8 cellular contexts compared by ENCODE assay signal in genomic region chr3:48467110-48467454, GRCh38. TPM values are rescaled to one million over a fixed set of nuclear protein-coding genes. Genes with fewer than 3 reads are reported as not detected.
DNase-seq lines count a peak whose midpoint lies in the region; ATAC-seq and TF ChIP-seq lines count a peak whose summit lies in the region.

No MANE protein-coding gene starts in this region.

- no peaks in the 10 kb centered on the region for H3K27me3 ChIP-seq in SJCRH30
- no peaks in the 10 kb centered on the region for H3K27me3 ChIP-seq in fibroblast of lung (ENCODE audit: control insufficient read depth, insufficient read depth, low read length)

- peaks cover 55% of the 10 kb centered on the region for H3K79me2 ChIP-seq in fibroblast of lung (ENCODE audit: control insufficient read depth, insufficient read depth, low read length)

- no peaks in the 10 kb centered on the region for H4K20me1 ChIP-seq in fibroblast of lung (ENCODE audit: control insufficient read depth, extremely low read depth, insufficient read depth, low read length)

- DNase-seq in GM12865 (ENCODE audit: low read depth): peak; percentile 37
- DNase-seq in SJCRH30: no peak
- DNase-seq in fibroblast of lung (ENCODE audit: low read depth in 2 of 2): no peak
- DNase-seq in skeletal muscle cell (ENCODE audit: low read depth): no peak
- no peak for DNase-seq in SW 1271 (lab: John Stamatoyannopoulos, UW)
- no peak for DNase-seq in H4 (ENCODE audit: low spot score)
- DNase-seq in DMS53 (lab: John Stamatoyannopoulos, UW): no peak

- H3K9me3 ChIP-seq in SJCRH30 (replicated peaks) (no peaks in the 10 kb centered on the region), fibroblast of lung (ENCODE audit: control insufficient read depth, insufficient read depth, low read depth, low read length) (no peaks in the 10 kb centered on the region)

- peak overlapping the region; percentile 85 for H3K4me3 ChIP-seq in GM12865 (ENCODE audit: low read depth, low read length)
- peak overlapping the region; percentile 59 for H3K4me3 ChIP-seq in SJCRH30
- peak overlapping the region in 3 of 4 experiments; percentile 50 to 66 (median 66) for H3K4me3 ChIP-seq in fibroblast of lung (replicated peaks in 1 of 4; ENCODE audit: control extremely low read depth in 1 of 4, insufficient read depth in 1 of 4, low read depth in 3 of 4, low read length in 4 of 4)
- peak overlapping the region; percentile 53 for H3K4me3 ChIP-seq in skeletal muscle cell (ENCODE audit: low read depth, low read length)

- no peak overlapping the region for H2AFZ ChIP-seq in fibroblast of lung (ENCODE audit: low read length)

- ATAC-seq in HG03139 (IDR thresholded peaks at IDR 0.05; ENCODE audit: unreplicated experiment): no peak

- H3K27ac ChIP-seq in SJCRH30 (peak overlapping the region; percentile 95; the same call in 1 of the 2 replicates), fibroblast of lung (ENCODE audit: insufficient read depth, low read length) (peak overlapping the region; percentile 100)

- peaks cover 18% of the 10 kb centered on the region for H3K4me1 ChIP-seq in SJCRH30
- H3K4me1 ChIP-seq in fibroblast of lung (ENCODE audit: control insufficient read depth, extremely low read depth, insufficient read depth, low read length): peaks cover 27% of the 10 kb centered on the region

- H3K36me3 ChIP-seq in SJCRH30 (no peaks in the 10 kb centered on the region), fibroblast of lung (ENCODE audit: control insufficient read depth, insufficient read depth, low read length) (peaks cover 34% of the 10 kb centered on the region)

- peak overlapping the region; percentile 97 for H3K9ac ChIP-seq in fibroblast of lung (ENCODE audit: insufficient read depth, low read length)

- H3K4me2 ChIP-seq in fibroblast of lung (ENCODE audit: extremely low read depth, insufficient read depth, low read length): peak overlapping the region; percentile 91

- no peak for TF ChIP-seq CTCF in GM12865 (IDR thresholded peaks at IDR 0.05; ENCODE audit: insufficient read depth, low read depth, low read length, missing control alignments)
- TF ChIP-seq CTCF in fibroblast of lung (conservative IDR thresholded peaks at IDR 0.05 in 1 of 2, IDR thresholded peaks at IDR 0.05 in 1 of 2; ENCODE audit: low read depth in 1 of 2, low read length in 2 of 2): no peak

RNA-seq across cellular contexts. Expression of gene ATRIP, which starts 20.5 kb away (rescaled TPM):
- total RNA-seq in SJCRH30 (2014; rRNA removed; shearing (Covaris generic)): 12.4 and 12.8 TPM in 2 replicates
- total RNA-seq in fibroblast of lung: 3.0 and 3.6 TPM in 2 replicates
- 5.0 and 7.0 TPM in 2 replicates for polyA plus RNA-seq in fibroblast of lung
- 3.9 and 8.3 TPM in 2 replicates for polyA plus RNA-seq in fibroblast of lung (2012)
- 10.2 and 28.6 TPM in 2 replicates for polyA minus RNA-seq in fibroblast of lung (ENCODE audit: low replicate concordance)
- 5.3 and 5.7 TPM in 2 replicates for total RNA-seq in H4 (2014; rRNA removed; shearing (Covaris generic))

RNA-seq across cellular contexts. Expression of gene TMA7, which starts 27.0 kb away (rescaled TPM):
- total RNA-seq in SJCRH30 (2014; rRNA removed; shearing (Covaris generic)): 491 and 498 TPM in 2 replicates
- total RNA-seq in fibroblast of lung: 305 and 306 TPM in 2 replicates
- polyA plus RNA-seq in fibroblast of lung: 337 and 356 TPM in 2 replicates
- polyA plus RNA-seq in fibroblast of lung (2012): 561 and 583 TPM in 2 replicates
- 0.59 TPM in 1 of 2 replicates, not detected in the other for polyA minus RNA-seq in fibroblast of lung (ENCODE audit: low replicate concordance)
- total RNA-seq in H4 (2014; rRNA removed; shearing (Covaris generic)): 502 and 627 TPM in 2 replicates

RNA-seq across cellular contexts. Expression of gene CCDC51, which starts 27.2 kb away (rescaled TPM):
- 11.3 and 12.0 TPM in 2 replicates for total RNA-seq in SJCRH30 (2014; rRNA removed; shearing (Covaris generic))
- 19.3 and 27.2 TPM in 2 replicates for total RNA-seq in fibroblast of lung
- polyA plus RNA-seq in fibroblast of lung: 11.9 and 14.8 TPM in 2 replicates
- polyA plus RNA-seq in fibroblast of lung (2012): 12.2 and 13.9 TPM in 2 replicates
- polyA minus RNA-seq in fibroblast of lung (ENCODE audit: low replicate concordance): 5.0 and 8.6 TPM in 2 replicates
- total RNA-seq in H4 (2014; rRNA removed; shearing (Covaris generic)): 23.3 and 28.6 TPM in 2 replicates

RNA-seq across cellular contexts. Expression of gene SHISA5, which starts 36.9 kb away (rescaled TPM):
- 74.9 and 78.1 TPM in 2 replicates for total RNA-seq in SJCRH30 (2014; rRNA removed; shearing (Covaris generic))
- total RNA-seq in fibroblast of lung: 92.7 and 136 TPM in 2 replicates
- 139 and 172 TPM in 2 replicates for polyA plus RNA-seq in fibroblast of lung
- polyA plus RNA-seq in fibroblast of lung (2012): 222 and 271 TPM in 2 replicates
- polyA minus RNA-seq in fibroblast of lung (ENCODE audit: low replicate concordance): 473 and 503 TPM in 2 replicates
- 100 and 108 TPM in 2 replicates for total RNA-seq in H4 (2014; rRNA removed; shearing (Covaris generic))

RNA-seq across cellular contexts. Expression of gene PLXNB1, which starts 37.2 kb away (rescaled TPM):
- 23.4 and 45.0 TPM in 2 replicates for total RNA-seq in SJCRH30 (2014; rRNA removed; shearing (Covaris generic))
- total RNA-seq in fibroblast of lung: 37.2 and 44.6 TPM in 2 replicates
- 12.8 and 14.3 TPM in 2 replicates for polyA plus RNA-seq in fibroblast of lung
- polyA plus RNA-seq in fibroblast of lung (2012): 12.0 and 14.9 TPM in 2 replicates
- polyA minus RNA-seq in fibroblast of lung (ENCODE audit: low replicate concordance): 33.0 and 36.1 TPM in 2 replicates
- total RNA-seq in H4 (2014; rRNA removed; shearing (Covaris generic)): 4.3 and 9.6 TPM in 2 replicates
